Comparison of ENCODE assay signal across 8 cellular contexts in the genomic region with DNA sequence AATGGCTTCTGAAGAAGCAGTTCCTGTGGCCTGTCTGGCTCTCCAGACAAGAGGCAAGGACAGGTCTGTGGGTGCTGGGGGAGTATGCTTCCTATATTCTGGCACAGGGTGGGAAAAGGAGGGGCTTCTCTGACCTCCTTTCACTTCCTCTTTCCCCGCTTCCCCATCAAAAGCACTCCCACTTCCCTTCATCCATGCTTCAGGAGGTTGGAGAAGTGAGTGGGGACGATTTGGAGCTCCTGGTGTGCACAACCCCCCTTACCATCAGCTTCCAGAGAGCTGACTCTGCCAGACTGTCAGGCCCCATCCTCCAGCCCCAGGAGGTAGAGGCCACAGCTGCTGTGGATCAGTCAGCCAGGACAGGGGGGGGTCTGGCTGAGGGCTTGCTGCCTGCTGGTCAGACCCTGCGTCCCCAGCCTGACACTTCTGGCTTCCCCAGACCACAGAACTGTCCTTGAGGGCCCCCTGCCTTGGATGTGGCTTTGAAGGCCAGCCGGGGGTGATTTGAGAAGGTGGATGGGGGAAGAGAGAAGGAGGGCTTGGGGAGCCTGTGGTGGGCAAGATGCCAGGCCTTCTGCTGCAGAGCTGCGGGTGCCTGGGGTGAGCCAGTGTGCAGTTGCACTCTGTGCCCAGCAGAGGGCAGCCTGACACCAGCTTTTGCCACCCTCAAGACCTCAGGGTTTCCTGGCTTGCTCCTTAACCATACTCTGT.
DNase-seq lines count a peak whose midpoint lies in the region; ATAC-seq and TF ChIP-seq lines count a peak whose summit lies in the region.

No MANE protein-coding gene starts in this region.

- no peak overlapping the region for H3K4me2 ChIP-seq in OCI-LY3 (ENCODE audit: low read length)

- H3K4me1 ChIP-seq in HUES6 (ENCODE audit: control insufficient read depth, insufficient read depth, low read length) (peaks cover 35% of the 10 kb centered on the region), OCI-LY3 (ENCODE audit: low read length) (no peaks in the 10 kb centered on the region), mucosa of rectum (ENCODE audit: control insufficient read depth in 2 of 2, insufficient read depth in 2 of 2, low read length in 2 of 2) (peaks cover 15 to 18% of the 10 kb centered on the region in 2 donors)

- H3K9ac ChIP-seq in HUES6 (ENCODE audit: low read length) (peak overlapping the region; percentile 64), OCI-LY3 (ENCODE audit: low read length) (no peak overlapping the region), mucosa of rectum (ENCODE audit: low read depth in 1 of 2, low read length in 2 of 2) (peak overlapping the region in 1 of 2 donors; percentile 13)

- no peak overlapping the region for H3K4me3 ChIP-seq in HUES6 (ENCODE audit: low read depth, low read length)
- no peak overlapping the region for H3K4me3 ChIP-seq in OCI-LY3 (ENCODE audit: low read length)
- H3K4me3 ChIP-seq in mucosa of rectum (ENCODE audit: low read length in 2 of 2) = no peak overlapping the region

- H3K27me3 ChIP-seq in HUES6 (ENCODE audit: control insufficient read depth, insufficient read depth, low read length) = no peaks in the 10 kb centered on the region
- H3K27me3 ChIP-seq in OCI-LY3 (ENCODE audit: low read depth, low read length) = no peaks in the 10 kb centered on the region
- no peaks in the 10 kb centered on the region for H3K27me3 ChIP-seq in mucosa of rectum (ENCODE audit: control insufficient read depth in 2 of 2, insufficient read depth in 2 of 2, low read length in 2 of 2)

- H3K36me3 ChIP-seq in HUES6 (ENCODE audit: control insufficient read depth, insufficient read depth, low read length) = peaks cover 6% of the 10 kb centered on the region
- peaks cover 6% of the 10 kb centered on the region for H3K36me3 ChIP-seq in OCI-LY3 (replicated peaks; ENCODE audit: low read depth, low read length)
- peaks cover 35 to 59% of the 10 kb centered on the region in 2 donors for H3K36me3 ChIP-seq in mucosa of rectum (ENCODE audit: control insufficient read depth in 2 of 2, insufficient read depth in 2 of 2, low read length in 2 of 2)

- ATAC-seq in GM18517 (IDR thresholded peaks at IDR 0.05; ENCODE audit: unreplicated experiment) = no peak

- H4K20me1 ChIP-seq in OCI-LY3 (ENCODE audit: insufficient read depth, low read length) = no peaks in the 10 kb centered on the region

- DNase-seq in DMS79 treated with DMSO at 0.1 percent for 48 hours (lab: John Stamatoyannopoulos, UW) (peak; percentile 95), activated T-cell treated with anti-CD3 and anti-CD28 coated beads for 24 hours (ENCODE audit: low read depth) (peak; percentile 72), epidermal melanocyte (ENCODE audit: insufficient read length, low spot score) (peak; percentile 92)
- DNase-seq in stimulated activated CD8-positive, alpha-beta memory T cell treated with anti-CD3 and anti-CD28 coated beads, Interleukin-2, amount 100 ng/mL, for 48 hours (ENCODE audit: low read depth in 2 of 2) = peak; percentile 54 to 59

- H3K27ac ChIP-seq in HUES6 (ENCODE audit: low read depth, low read length) (peak overlapping the region; percentile 62; the same call in 1 of the 2 replicates), OCI-LY3 (ENCODE audit: low read length) (no peak overlapping the region), mucosa of rectum (ENCODE audit: low read depth in 2 of 2, low read length in 2 of 2) (peak overlapping the region; percentile 76 to 87)

- no peaks in the 10 kb centered on the region for H3K79me2 ChIP-seq in OCI-LY3 (ENCODE audit: low read length)

- H3K9me3 ChIP-seq in HUES6 (ENCODE audit: control insufficient read depth, insufficient read depth, low read depth, low read length) (no peaks in the 10 kb centered on the region), OCI-LY3 (ENCODE audit: insufficient read depth, low read length) (no peaks in the 10 kb centered on the region), mucosa of rectum (ENCODE audit: control insufficient read depth in 2 of 2, low read length in 2 of 2) (no peaks in the 10 kb centered on the region)

- H2AFZ ChIP-seq in OCI-LY3 (ENCODE audit: low read depth, low read length) = no peak overlapping the region

- TF ChIP-seq CTCF in OCI-LY3 (IDR thresholded peaks at IDR 0.05; ENCODE audit: low read depth, low read length) = peak; percentile 67
